In genomic region chr1:78070758-78071157, GRCh38 we compare ENCODE assay signal across 12 cellular contexts. TPM values are rescaled to one million over a fixed set of nuclear protein-coding genes. Genes with fewer than 3 reads are reported as not detected.
DNase-seq lines count a peak whose midpoint lies in the region; ATAC-seq and TF ChIP-seq lines count a peak whose summit lies in the region.
"Had no signal": no experiment of that assay in that cellular context is flagged by ENCODE, and none has a peak within 500 bp of the region (broad histone marks: within the 10 kb centered on the region; RNA-seq: fewer than 3 reads in every experiment).

No MANE protein-coding gene starts in this region.

- in situ Hi-C loops in gastrocnemius medialis (cut with MboI; ENCODE audit: low sequenced_read_pairs in 4 of 4): no loop called here

- peaks cover 25 to 47% of the 10 kb centered on the region in 2 donors for H3K4me1 ChIP-seq in gastrocnemius medialis
- H3K4me1 ChIP-seq: tibial nerve had no signal

- H3K36me3 ChIP-seq in gastrocnemius medialis: no peaks in the 10 kb centered on the region
- H3K36me3 ChIP-seq: tibial nerve had no signal

- DNase-seq in DMS53 (lab: John Stamatoyannopoulos, UW): peak; percentile 37
- DNase-seq in DMS53 treated with DMSO at 0.1 percent for 48 hours (lab: John Stamatoyannopoulos, UW; ENCODE audit: unreplicated experiment): no peak
- peak; percentile 92 for DNase-seq in epithelial cell of esophagus (ENCODE audit: low read depth)
- DNase-seq in gastrocnemius medialis: peak in 1 of 2 donors; percentile 32
- DNase-seq in germinal center (ENCODE audit: low spot score): no peak
- no peak for DNase-seq in anterior cingulate cortex (lab: John Stamatoyannopoulos, UW)
- DNase-seq: activated CD4-positive, alpha-beta T cell treated with anti-CD3 and anti-CD28 coated beads for 4 hours; AML-193; retina had no signal

- no peak for TF ChIP-seq POLR2A in gastrocnemius medialis (IDR thresholded peaks at IDR 0.05)

- no peaks in the 10 kb centered on the region for H3K9me3 ChIP-seq in gastrocnemius medialis
- H3K9me3 ChIP-seq: tibial nerve had no signal

- TF ChIP-seq CTCF in epithelial cell of esophagus (IDR thresholded peaks at IDR 0.05; ENCODE audit: insufficient read depth, low read depth, low read length, missing control alignments): no peak
- no peak for TF ChIP-seq CTCF in gastrocnemius medialis (IDR thresholded peaks at IDR 0.05 in 4 of 5, conservative IDR thresholded peaks at IDR 0.05 in 1 of 5)

- intact Hi-C loops in gastrocnemius medialis (cut with DNase I; ENCODE audit: low total_unique reads): no loop called here

- H3K27ac ChIP-seq in gastrocnemius medialis: peak overlapping the region; percentile 77 to 86 (median 82)
- H3K27ac ChIP-seq: tibial nerve had no signal

- ATAC-seq in HG03520 (IDR thresholded peaks at IDR 0.05; ENCODE audit: unreplicated experiment) (peak; percentile 71), gastrocnemius medialis (peak; percentile 95 to 96), GM18861 (IDR thresholded peaks at IDR 0.05; ENCODE audit: unreplicated experiment) (no peak)

- no peaks in the 10 kb centered on the region for H3K27me3 ChIP-seq in gastrocnemius medialis
- H3K27me3 ChIP-seq: tibial nerve had no signal

- no peak overlapping the region for H3K4me3 ChIP-seq in epithelial cell of esophagus (ENCODE audit: low read length)
- H3K4me3 ChIP-seq in gastrocnemius medialis: no peak overlapping the region
- H3K4me3 ChIP-seq: tibial nerve had no signal

RNA-seq across cellular contexts. Expression of gene GIPC2, which starts 25.0 kb away (rescaled TPM):
- 1 to 10 TPM in 3 of 4 donors, under 1 TPM in 1; 0.67 to 1.5 (median 1.3) TPM for total RNA-seq in gastrocnemius medialis

Comparison
In these comparisons a context has a peak if more than half of its experiments do, and no peak if none do; other contexts are left out.
1. DNase-seq: peak in DMS53 (single experiment) and epithelial cell of esophagus (single experiment); none in DMS53 treated with DMSO at 0.1 percent for 48 hours (single experiment), germinal center (single experiment) and anterior cingulate cortex (0 of 58).